14 cellular contexts compared by ENCODE assay signal in the genomic region with DNA sequence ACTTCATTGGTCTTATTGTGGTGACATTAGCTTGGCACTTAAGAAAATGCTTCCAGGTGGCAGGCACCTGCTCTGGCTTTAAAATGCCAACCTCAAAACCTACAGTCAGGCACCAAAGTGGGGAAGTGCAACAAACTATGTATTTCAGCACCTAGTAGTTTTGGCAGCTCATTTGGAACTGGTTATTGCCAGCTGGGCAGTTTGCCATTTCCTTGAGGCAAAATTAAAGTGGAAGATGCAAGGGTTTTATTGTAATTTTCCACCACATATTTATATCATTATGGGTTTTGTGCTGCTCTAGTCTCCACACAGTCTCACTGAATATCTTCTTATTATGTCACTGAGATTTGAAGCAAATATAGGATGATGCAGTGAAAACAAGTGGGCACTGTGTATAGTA.
DNase-seq lines count a peak whose midpoint lies in the region; ATAC-seq and TF ChIP-seq lines count a peak whose summit lies in the region.
"Had no signal": no experiment of that assay in that cellular context is flagged by ENCODE, and none has a peak within 500 bp of the region (broad histone marks: within the 10 kb centered on the region; RNA-seq: fewer than 3 reads in every experiment).

No MANE protein-coding gene starts in this region.

- no peak overlapping the region for H4K91ac ChIP-seq in mesenchymal stem cell (ENCODE audit: low read length)

- H3K27me3 Mint-ChIP-seq in Calu3 (ENCODE audit: unreplicated experiment), result no peaks in the 10 kb centered on the region
- H3K27me3 Mint-ChIP-seq: naive thymus-derived CD8-positive, alpha-beta T cell had no signal

- intact Hi-C loops in Calu3 (cut with micrococcal nuclease; ENCODE audit: unreplicated experiment) (no loop called here), PC-3 (cut with micrococcal nuclease) (no loop called here), left cardiac atrium (cut with DNase I) (no loop called here)

- H2BK15ac ChIP-seq in mesenchymal stem cell (ENCODE audit: low read depth, poor library complexity, severe bottlenecking), result no peak overlapping the region

- CTCF ChIA-PET in Calu3 (lab: Charles Lee) (no interaction called here), PC-3 (lab: Charles Lee) (no interaction called here), RWPE1 (lab: Yijun Ruan, JAX) (interaction anchor here (0.6 kb wide), 2 partner anchors 12 to 464 kb away, joined by 3 read pairs; no protein-coding TSS in a partner anchor)

- no peaks in the 10 kb centered on the region for H3K79me2 ChIP-seq in PC-3 (ENCODE audit: low read length)

- no peak overlapping the region for H3K4me3 Mint-ChIP-seq in Calu3 (ENCODE audit: low read depth, unreplicated experiment)
- H3K4me3 Mint-ChIP-seq: naive thymus-derived CD8-positive, alpha-beta T cell had no signal

- H3K18ac ChIP-seq in mesenchymal stem cell (ENCODE audit: low read depth in 1 of 2, low read length in 2 of 2), result no peak overlapping the region

- H3K27me3 ChIP-seq in PC-3 (ENCODE audit: low read length) (no peaks in the 10 kb centered on the region), mesenchymal stem cell (ENCODE audit: control insufficient read depth in 1 of 2, insufficient read depth in 1 of 2, low read length in 2 of 2) (no peaks in the 10 kb centered on the region)
- H3K27me3 ChIP-seq: colonic mucosa, sigmoid colon had no signal

- no TSS peak for BruUV-seq in Calu3 (replicated peaks; lab: Mats Ljungman, UMichigan)
- BruUV-seq in PC-3 (replicated peaks; lab: Mats Ljungman, UMichigan), result no TSS peak

- no peak overlapping the region for H4K8ac ChIP-seq in mesenchymal stem cell (ENCODE audit: low read length)

- H3K27ac ChIP-seq in PC-3 (ENCODE audit: low read length) (no peak overlapping the region), RWPE1 (no peak overlapping the region), mesenchymal stem cell (ENCODE audit: low read length, poor library complexity, severe bottlenecking) (no peak overlapping the region)
- H3K27ac ChIP-seq: colonic mucosa, sigmoid colon had no signal

- H2BK5ac ChIP-seq in mesenchymal stem cell (ENCODE audit: low read depth, low read length, poor library complexity, severe bottlenecking), result no peak overlapping the region

- peaks cover 5% of the 10 kb centered on the region for H3K9me3 Mint-ChIP-seq in Calu3 (ENCODE audit: low read depth, unreplicated experiment)

- no peak overlapping the region for H2BK120ac ChIP-seq in mesenchymal stem cell (ENCODE audit: low read depth, low read length)

- ATAC-seq in PC-3 (no peak), left cardiac atrium (no peak)
- ATAC-seq: left colon; naive thymus-derived CD8-positive, alpha-beta T cell had no signal

- H3K14ac ChIP-seq in mesenchymal stem cell (ENCODE audit: low read length in 2 of 2), result no peak overlapping the region

- no peaks in the 10 kb centered on the region for H3K4me1 ChIP-seq in PC-3 (ENCODE audit: insufficient read depth, low read length)
- no peaks in the 10 kb centered on the region for H3K4me1 ChIP-seq in mesenchymal stem cell (ENCODE audit: control insufficient read depth, insufficient read depth, low read depth, low read length)
- H3K4me1 ChIP-seq: colonic mucosa had no signal

- no peaks in the 10 kb centered on the region for H3F3A ChIP-seq in PC-3 (ENCODE audit: low read length, unreplicated experiment)

- TF ChIP-seq CTCF in Calu3 (IDR thresholded peaks at IDR 0.05; ENCODE audit: unreplicated experiment) (no peak), PC-3 (conservative IDR thresholded peaks at IDR 0.05; ENCODE audit: low read depth, low read length) (no peak), RWPE1 (conservative IDR thresholded peaks at IDR 0.05; ENCODE audit: low read depth) (no peak)

- H2AK5ac ChIP-seq in mesenchymal stem cell (ENCODE audit: low read length, severe bottlenecking), result no peak overlapping the region

- H3K27ac Mint-ChIP-seq in Calu3 (ENCODE audit: unreplicated experiment), result no peak overlapping the region

- no peaks in the 10 kb centered on the region for H4K20me1 ChIP-seq in PC-3 (ENCODE audit: low read length)

- H3K9me3 ChIP-seq in PC-3 (ENCODE audit: low read length) (no peaks in the 10 kb centered on the region), mesenchymal stem cell (ENCODE audit: control insufficient read depth, low read length) (no peaks in the 10 kb centered on the region)
- H3K9me3 ChIP-seq: colonic mucosa, sigmoid colon had no signal

- POLR2A ChIA-PET in PC-3 (lab: Charles Lee; ENCODE audit: unreplicated experiment), result interaction anchor here (0.6 kb wide), 1 partner anchor 10 kb away, joined by 4 read pairs; no protein-coding TSS in a partner anchor
- POLR2A ChIA-PET in RWPE1 (lab: Yijun Ruan, JAX; ENCODE audit: low non-redundant PET), result no interaction called here

- no peak overlapping the region for H2AFZ ChIP-seq in PC-3 (ENCODE audit: low read length)
- no peak overlapping the region for H2AFZ ChIP-seq in mesenchymal stem cell (ENCODE audit: low read depth, low read length)

- H3K4me3 ChIP-seq in PC-3 (ENCODE audit: low read length) (no peak overlapping the region), mesenchymal stem cell (ENCODE audit: insufficient read depth in 1 of 2, low read depth in 1 of 2, low read length in 2 of 2) (no peak overlapping the region)
- H3K4me3 ChIP-seq: colonic mucosa, sigmoid colon had no signal

- peaks cover 40% of the 10 kb centered on the region for H3K4me1 Mint-ChIP-seq in Calu3 (ENCODE audit: low read depth, unreplicated experiment)
- H3K4me1 Mint-ChIP-seq: naive thymus-derived CD8-positive, alpha-beta T cell had no signal

- H3K4ac ChIP-seq in mesenchymal stem cell (ENCODE audit: low read depth in 1 of 2, low read length in 2 of 2), result no peak overlapping the region

- H3K4me2 ChIP-seq in PC-3 (ENCODE audit: low read length), result no peak overlapping the region
- H3K4me2 ChIP-seq in mesenchymal stem cell (ENCODE audit: low read length, poor library complexity, severe bottlenecking), result no peak overlapping the region

- H3K9me2 ChIP-seq in PC-3 (replicated peaks; ENCODE audit: low read length), result no peaks in the 10 kb centered on the region

- DNase-seq in Calu3 (peak; percentile 17), NCI-H1048 (lab: John Stamatoyannopoulos, UW) (peak; percentile 73), PC-3 (peak; percentile 22), fibroblast of peridontal ligament (ENCODE audit: extremely low read depth) (peak; percentile 70), left cardiac atrium (no peak), RWPE1 (ENCODE audit: low spot score) (no peak), mesenchymal stem cell (no peak)
- no peak for DNase-seq in activated T-cell treated with anti-CD3 and anti-CD28 coated beads, Interleukin-2, amount 50 U/mL, for 1 hour
- DNase-seq: activated naive CD4-positive, alpha-beta T cell treated with anti-CD3 and anti-CD28 coated beads, Interleukin-2, amount 50 U/mL, for 16 hours; colonic mucosa; left colon; naive thymus-derived CD8-positive, alpha-beta T cell; NCI-H187 treated with DMSO at 0.1 percent for 48 hours; sigmoid colon had no signal

- H3K23ac ChIP-seq in mesenchymal stem cell (ENCODE audit: low read length in 2 of 2), result no peak overlapping the region

- H3K36me3 Mint-ChIP-seq in Calu3 (ENCODE audit: insufficient read depth, unreplicated experiment), result peaks cover 3% of the 10 kb centered on the region
- H3K36me3 Mint-ChIP-seq: naive thymus-derived CD8-positive, alpha-beta T cell had no signal

- H3K36me3 ChIP-seq in PC-3 (ENCODE audit: low read depth, low read length) (no peaks in the 10 kb centered on the region), mesenchymal stem cell (ENCODE audit: control insufficient read depth in 1 of 2, insufficient read depth in 2 of 2, low read depth in 1 of 2, low read length in 2 of 2) (no peaks in the 10 kb centered on the region)
- H3K36me3 ChIP-seq: colonic mucosa, sigmoid colon had no signal

- H3K9ac ChIP-seq in PC-3 (ENCODE audit: low read length) (no peak overlapping the region), mesenchymal stem cell (ENCODE audit: low read length) (no peak overlapping the region)

- no peak overlapping the region for H2BK12ac ChIP-seq in mesenchymal stem cell (ENCODE audit: low read length in 2 of 2)

- H3K79me1 ChIP-seq in mesenchymal stem cell (replicated peaks; ENCODE audit: low read length, poor library complexity, severe bottlenecking), result peaks cover 8% of the 10 kb centered on the region

Comparison
In these comparisons a context has a peak if more than half of its experiments do, and no peak if none do; other contexts are left out.
1. DNase-seq: peak in Calu3 (single experiment), NCI-H1048 (single experiment), PC-3 (single experiment) and fibroblast of peridontal ligament (single experiment); none in left cardiac atrium (single experiment), RWPE1 (single experiment), activated T-cell treated with anti-CD3 and anti-CD28 coated beads, Interleukin-2, amount 50 U/mL, for 1 hour (single experiment) and mesenchymal stem cell (single experiment).